8 cellular contexts compared by ENCODE assay signal in the genomic region with DNA sequence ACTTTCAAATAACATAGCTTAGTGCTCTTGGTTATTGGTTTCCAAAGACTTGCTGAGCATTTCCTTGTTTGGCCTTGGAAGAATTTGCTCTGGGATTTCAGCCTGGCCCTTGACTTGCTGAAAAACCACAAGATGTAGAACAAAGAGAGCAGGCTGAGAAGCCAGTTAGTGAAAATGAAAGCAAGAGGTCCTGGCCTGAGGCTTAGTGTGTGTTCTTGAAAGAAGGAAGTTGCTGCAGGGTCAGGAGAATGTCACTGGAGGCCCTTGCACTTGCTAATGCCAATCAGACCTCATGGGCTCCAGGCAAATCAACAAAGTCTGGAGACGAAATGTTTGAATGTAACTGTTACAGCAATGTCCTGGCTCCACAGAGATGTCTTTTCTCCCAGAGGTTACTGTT.
DNase-seq lines count a peak whose midpoint lies in the region; ATAC-seq and TF ChIP-seq lines count a peak whose summit lies in the region.

No MANE protein-coding gene starts in this region.

- no peaks in the 10 kb centered on the region for H3K9me3 ChIP-seq in NT2/D1 (ENCODE audit: insufficient read depth, low read length)
- H3K9me3 ChIP-seq in upper lobe of left lung: no peaks in the 10 kb centered on the region

- peak overlapping the region; percentile 30 for H3K27ac Mint-ChIP-seq in activated T-cell treated with anti-CD3 and anti-CD28 coated beads, Interleukin-2, amount 50 U/mL, for 72 hours

- no peak overlapping the region for H3K9ac ChIP-seq in NT2/D1 (ENCODE audit: insufficient read length, low read depth)

- intact Hi-C loops in posterior vena cava (cut with DNase I): loop anchor here (5.0 to 10.0 kb wide), 3 partner anchors 71 to 223 kb away; no protein-coding TSS in a partner anchor

- H3K36me3 Mint-ChIP-seq in activated T-cell treated with anti-CD3 and anti-CD28 coated beads, Interleukin-2, amount 50 U/mL, for 72 hours (ENCODE audit: insufficient read depth in 2 of 2): no peaks in the 10 kb centered on the region

- 0% methylated on average over 1 of the region's 1 CpG for WGBS in upper lobe of left lung, 2 donors

- peak overlapping the region; percentile 77 to 84 for H3K27ac ChIP-seq in coronary artery
- peak overlapping the region; percentile 41 to 67 (median 56) for H3K27ac ChIP-seq in upper lobe of left lung

- TF ChIP-seq POLR2A in upper lobe of left lung (IDR thresholded peaks at IDR 0.05): no peak

- H3K9me3 Mint-ChIP-seq in activated T-cell treated with anti-CD3 and anti-CD28 coated beads, Interleukin-2, amount 50 U/mL, for 72 hours: no peaks in the 10 kb centered on the region

- H3K4me1 Mint-ChIP-seq in activated T-cell treated with anti-CD3 and anti-CD28 coated beads, Interleukin-2, amount 50 U/mL, for 72 hours (ENCODE audit: low read depth): peaks cover 8% of the 10 kb centered on the region

- H3K4me3 ChIP-seq in NT2/D1 (ENCODE audit: insufficient read length, low read depth): no peak overlapping the region
- peak overlapping the region; percentile 15 for H3K4me3 ChIP-seq in coronary artery
- no peak overlapping the region for H3K4me3 ChIP-seq in upper lobe of left lung

- no peaks in the 10 kb centered on the region for H3K4me1 ChIP-seq in NT2/D1 (ENCODE audit: insufficient read depth, insufficient read length)
- peaks cover 20 to 25% (median 22%) of the 10 kb centered on the region in 4 donors for H3K4me1 ChIP-seq in upper lobe of left lung

- H3K27me3 ChIP-seq in NT2/D1 (ENCODE audit: insufficient read depth, insufficient read length) (no peaks in the 10 kb centered on the region), upper lobe of left lung (no peaks in the 10 kb centered on the region)

- no peaks in the 10 kb centered on the region for H3K27me3 Mint-ChIP-seq in activated T-cell treated with anti-CD3 and anti-CD28 coated beads, Interleukin-2, amount 50 U/mL, for 72 hours (ENCODE audit: low read depth)

- peak; percentile 34 to 71 for ATAC-seq in activated T-cell treated with anti-CD3 and anti-CD28 coated beads, Interleukin-2, amount 50 U/mL, for 72 hours (replicated peaks in 1 of 2)
- ATAC-seq in HG02884 (IDR thresholded peaks at IDR 0.05; ENCODE audit: unreplicated experiment): peak; percentile 99
- ATAC-seq in upper lobe of left lung (ENCODE audit: low FRiP score in 2 of 2): peak; percentile 89 to 93

- H3K36me3 ChIP-seq in NT2/D1 (ENCODE audit: insufficient read depth, insufficient read length, low read length): no peaks in the 10 kb centered on the region
- H3K36me3 ChIP-seq in upper lobe of left lung: no peaks in the 10 kb centered on the region

- H3K4me3 Mint-ChIP-seq in activated T-cell treated with anti-CD3 and anti-CD28 coated beads, Interleukin-2, amount 50 U/mL, for 72 hours: peak overlapping the region in 1 of 2 donors; percentile 44

- TF ChIP-seq EP300 in upper lobe of left lung (IDR thresholded peaks at IDR 0.05): no peak

- DNase-seq in activated T-cell treated with anti-CD3 and anti-CD28 coated beads, Interleukin-2, amount 50 U/mL, for 72 hours: no peak
- DNase-seq in activated T-cell treated with anti-CD3 and anti-CD28 coated beads, Interleukin-2, amount 50 U/mL, for 1 hour: no peak
- DNase-seq in NT2/D1 (ENCODE audit: low read depth, low spot score) (peak; percentile 74), coronary artery (ENCODE audit: low spot score) (peak; percentile 81), medulla oblongata (ENCODE audit: extremely low spot score) (peak; percentile 87), upper lobe of left lung (peak in 1 of 2 donors; percentile 88), posterior vena cava (ENCODE audit: low spot score) (no peak)

- no peak for TF ChIP-seq CTCF in coronary artery (IDR thresholded peaks at IDR 0.05)
- no peak for TF ChIP-seq CTCF in upper lobe of left lung (IDR thresholded peaks at IDR 0.05)

Comparison
In these comparisons a context has a peak if more than half of its experiments do, and no peak if none do; other contexts are left out.
1. DNase-seq: peak in NT2/D1 (single experiment), coronary artery (single experiment) and medulla oblongata (single experiment); none in activated T-cell treated with anti-CD3 and anti-CD28 coated beads, Interleukin-2, amount 50 U/mL, for 72 hours (0 of 2), activated T-cell treated with anti-CD3 and anti-CD28 coated beads, Interleukin-2, amount 50 U/mL, for 1 hour (single experiment) and posterior vena cava (single experiment).
2. Peak in every context shown above with its lines, with median percentiles within 50 percentile points of each other: ATAC-seq.